1 cellular context compared by ENCODE assay signal in the genomic region with DNA sequence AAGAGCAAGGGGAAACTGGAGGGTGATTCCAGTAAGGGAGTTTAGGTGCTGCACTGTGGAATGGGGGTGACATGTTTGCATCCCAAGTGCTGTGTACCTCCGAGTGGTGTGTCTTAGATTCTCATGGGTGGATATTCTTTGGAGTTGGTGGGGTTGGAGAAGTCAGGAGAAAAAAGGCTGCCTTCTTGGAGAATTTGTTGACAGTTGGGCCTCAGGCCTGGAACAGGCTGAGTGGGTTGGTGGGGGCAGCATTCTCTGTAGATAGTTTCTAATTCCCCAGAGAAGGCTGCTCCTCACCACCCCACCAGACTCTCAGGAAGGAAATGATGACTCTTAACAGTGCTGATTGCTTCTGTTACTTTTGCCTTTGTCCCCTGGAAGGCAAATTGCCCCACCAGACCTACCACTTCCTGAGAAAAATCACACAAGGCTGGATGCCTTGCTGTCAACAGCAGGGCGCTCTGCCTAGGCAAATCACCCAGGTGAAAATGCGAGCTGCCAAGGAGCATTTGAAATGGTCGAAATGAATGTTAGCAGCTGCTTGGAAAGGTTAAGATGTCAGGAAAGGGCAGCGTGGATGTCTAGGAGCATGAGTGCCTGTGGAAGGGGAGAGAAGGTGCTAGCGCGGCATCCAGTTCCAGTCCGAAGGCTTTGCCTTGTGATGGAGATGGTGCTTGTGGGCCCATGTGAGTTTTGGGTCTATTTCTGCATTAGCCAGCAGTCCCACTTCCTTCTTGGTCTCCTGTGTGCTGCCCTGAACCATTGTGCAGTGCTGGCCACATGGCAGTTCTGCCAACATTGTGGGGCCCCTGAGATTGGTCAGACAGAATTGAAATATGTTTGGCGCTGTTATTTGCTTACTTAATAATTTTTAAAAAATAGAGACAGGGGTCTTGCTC.
TF ChIP-seq lines count a peak whose summit lies in the region.

No MANE protein-coding gene starts in this region.

TF ChIP-seq in WTC11, 78 proteins besides CTCF, POLR2A, EP300 and RAD21 (continued from another document):
- TF ChIP-seq, protein P1, sequence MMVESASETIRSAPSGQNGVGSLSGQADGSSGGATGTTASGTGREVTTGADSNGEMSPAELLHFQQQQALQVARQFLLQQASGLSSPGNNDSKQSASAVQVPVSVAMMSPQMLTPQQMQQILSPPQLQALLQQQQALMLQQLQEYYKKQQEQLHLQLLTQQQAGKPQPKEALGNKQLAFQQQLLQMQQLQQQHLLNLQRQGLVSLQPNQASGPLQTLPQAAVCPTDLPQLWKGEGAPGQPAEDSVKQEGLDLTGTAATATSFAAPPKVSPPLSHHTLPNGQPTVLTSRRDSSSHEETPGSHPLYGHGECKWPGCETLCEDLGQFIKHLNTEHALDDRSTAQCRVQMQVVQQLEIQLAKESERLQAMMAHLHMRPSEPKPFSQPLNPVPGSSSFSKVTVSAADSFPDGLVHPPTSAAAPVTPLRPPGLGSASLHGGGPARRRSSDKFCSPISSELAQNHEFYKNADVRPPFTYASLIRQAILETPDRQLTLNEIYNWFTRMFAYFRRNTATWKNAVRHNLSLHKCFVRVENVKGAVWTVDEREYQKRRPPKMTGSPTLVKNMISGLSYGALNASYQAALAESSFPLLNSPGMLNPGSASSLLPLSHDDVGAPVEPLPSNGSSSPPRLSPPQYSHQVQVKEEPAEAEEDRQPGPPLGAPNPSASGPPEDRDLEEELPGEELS (CRISPR knock-in tag; IDR thresholded peaks at IDR 0.05): no peak
- TF ChIP-seq FOXJ3 (CRISPR knock-in tag; IDR thresholded peaks at IDR 0.05; ENCODE audit: borderline replicate concordance): no peak
- TF ChIP-seq NFATC4 (CRISPR knock-in tag; IDR thresholded peaks at IDR 0.05): no peak
- TF ChIP-seq TEAD1 (CRISPR knock-in tag; IDR thresholded peaks at IDR 0.05): no peak
- TF ChIP-seq SP1 (CRISPR knock-in tag; conservative IDR thresholded peaks at IDR 0.05): no peak
- no peak for TF ChIP-seq ZNF219 (CRISPR knock-in tag; IDR thresholded peaks at IDR 0.05; ENCODE audit: borderline replicate concordance)
- TF ChIP-seq SMAD3 (CRISPR knock-in tag; IDR thresholded peaks at IDR 0.05; ENCODE audit: borderline replicate concordance): no peak
- TF ChIP-seq, protein P2, sequence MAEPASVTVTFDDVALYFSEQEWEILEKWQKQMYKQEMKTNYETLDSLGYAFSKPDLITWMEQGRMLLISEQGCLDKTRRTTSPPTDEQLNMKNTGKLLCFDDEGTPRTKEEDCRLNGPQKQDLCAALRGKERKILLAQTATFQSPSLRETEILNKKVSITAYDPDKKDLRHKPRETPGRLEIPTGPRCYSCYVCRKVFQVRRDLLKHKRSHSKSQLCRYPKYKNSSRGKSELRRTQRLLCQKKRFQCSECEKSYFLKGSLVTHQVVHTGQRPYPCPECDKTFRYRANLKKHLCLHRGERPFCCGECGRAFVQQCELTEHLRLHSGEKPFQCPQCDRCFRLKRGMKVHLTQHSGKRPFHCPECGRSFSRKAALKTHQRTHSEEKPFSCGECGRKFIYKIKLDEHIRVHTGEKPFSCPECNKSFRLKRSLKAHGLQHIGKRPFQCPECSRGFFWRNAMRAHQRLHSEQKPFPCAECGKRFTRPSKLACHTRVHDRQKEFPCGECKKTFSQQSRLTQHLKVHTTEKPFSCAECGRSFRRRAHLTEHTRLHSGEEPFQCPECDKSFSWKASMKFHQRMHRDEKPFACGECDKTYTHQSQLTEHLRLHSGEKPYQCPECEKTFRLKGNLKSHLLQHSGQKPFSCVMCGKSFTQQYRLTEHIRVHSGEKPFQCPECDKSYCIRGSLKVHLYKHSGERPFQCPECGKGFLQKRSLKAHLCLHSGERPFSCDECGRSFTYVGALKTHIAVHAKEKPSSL (CRISPR knock-in tag; conservative IDR thresholded peaks at IDR 0.05): no peak
